1 cellular context compared by ENCODE assay signal in the genomic region with DNA sequence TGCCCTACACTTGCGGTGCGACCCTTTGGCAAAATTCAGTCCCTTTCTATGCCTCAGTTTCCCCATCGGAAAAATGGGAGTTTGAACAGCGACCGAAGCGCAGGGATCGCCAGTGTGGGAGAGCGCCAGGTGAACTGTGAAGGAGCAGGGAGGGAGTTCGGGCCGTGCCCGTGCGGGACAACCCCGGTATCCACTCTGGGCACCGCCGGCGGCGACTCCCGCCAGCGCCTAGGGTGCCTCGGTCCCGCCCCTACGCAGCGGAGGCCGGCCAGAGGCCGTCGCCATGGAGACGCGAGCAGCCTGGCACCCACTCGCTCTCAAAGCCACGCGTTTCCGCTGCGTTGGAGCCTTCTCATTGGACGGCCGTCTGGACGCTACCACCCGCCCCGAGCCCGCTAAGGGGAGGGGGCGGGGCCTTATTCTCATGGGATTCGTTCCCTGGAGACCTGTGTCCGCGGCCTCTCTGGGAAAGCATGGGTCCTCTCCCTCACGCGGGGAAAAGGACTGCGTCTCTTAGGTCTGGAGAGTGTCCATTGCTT.
TF ChIP-seq lines count a peak whose summit lies in the region.

No MANE protein-coding gene starts in this region.

TF ChIP-seq in K562, 482 proteins besides CTCF, POLR2A, EP300 and RAD21 (continued from another document and continues in another):
- TF ChIP-seq, protein P1, sequence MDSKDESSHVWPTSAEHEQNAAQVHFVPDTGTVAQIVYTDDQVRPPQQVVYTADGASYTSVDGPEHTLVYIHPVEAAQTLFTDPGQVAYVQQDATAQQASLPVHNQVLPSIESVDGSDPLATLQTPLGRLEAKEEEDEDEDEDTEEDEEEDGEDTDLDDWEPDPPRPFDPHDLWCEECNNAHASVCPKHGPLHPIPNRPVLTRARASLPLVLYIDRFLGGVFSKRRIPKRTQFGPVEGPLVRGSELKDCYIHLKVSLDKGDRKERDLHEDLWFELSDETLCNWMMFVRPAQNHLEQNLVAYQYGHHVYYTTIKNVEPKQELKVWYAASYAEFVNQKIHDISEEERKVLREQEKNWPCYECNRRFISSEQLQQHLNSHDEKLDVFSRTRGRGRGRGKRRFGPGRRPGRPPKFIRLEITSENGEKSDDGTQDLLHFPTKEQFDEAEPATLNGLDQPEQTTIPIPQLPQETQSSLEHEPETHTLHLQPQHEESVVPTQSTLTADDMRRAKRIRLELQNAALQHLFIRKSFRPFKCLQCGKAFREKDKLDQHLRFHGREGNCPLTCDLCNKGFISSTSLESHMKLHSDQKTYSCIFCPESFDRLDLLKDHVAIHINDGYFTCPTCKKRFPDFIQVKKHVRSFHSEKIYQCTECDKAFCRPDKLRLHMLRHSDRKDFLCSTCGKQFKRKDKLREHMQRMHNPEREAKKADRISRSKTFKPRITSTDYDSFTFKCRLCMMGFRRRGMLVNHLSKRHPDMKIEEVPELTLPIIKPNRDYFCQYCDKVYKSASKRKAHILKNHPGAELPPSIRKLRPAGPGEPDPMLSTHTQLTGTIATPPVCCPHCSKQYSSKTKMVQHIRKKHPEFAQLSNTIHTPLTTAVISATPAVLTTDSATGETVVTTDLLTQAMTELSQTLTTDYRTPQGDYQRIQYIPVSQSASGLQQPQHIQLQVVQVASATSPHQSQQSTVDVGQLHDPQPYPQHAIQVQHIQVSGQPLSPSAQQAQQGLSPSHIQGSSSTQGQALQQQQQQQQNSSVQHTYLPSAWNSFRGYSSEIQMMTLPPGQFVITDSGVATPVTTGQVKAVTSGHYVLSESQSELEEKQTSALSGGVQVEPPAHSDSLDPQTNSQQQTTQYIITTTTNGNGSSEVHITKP (IDR thresholded peaks at IDR 0.05; ENCODE audit: partially characterized antibody): peak; percentile 99
- no peak for TF ChIP-seq SAFB2 (IDR thresholded peaks at IDR 0.05; ENCODE audit: borderline replicate concordance, low read depth, low read length, severe bottlenecking)
- TF ChIP-seq, protein P2, sequence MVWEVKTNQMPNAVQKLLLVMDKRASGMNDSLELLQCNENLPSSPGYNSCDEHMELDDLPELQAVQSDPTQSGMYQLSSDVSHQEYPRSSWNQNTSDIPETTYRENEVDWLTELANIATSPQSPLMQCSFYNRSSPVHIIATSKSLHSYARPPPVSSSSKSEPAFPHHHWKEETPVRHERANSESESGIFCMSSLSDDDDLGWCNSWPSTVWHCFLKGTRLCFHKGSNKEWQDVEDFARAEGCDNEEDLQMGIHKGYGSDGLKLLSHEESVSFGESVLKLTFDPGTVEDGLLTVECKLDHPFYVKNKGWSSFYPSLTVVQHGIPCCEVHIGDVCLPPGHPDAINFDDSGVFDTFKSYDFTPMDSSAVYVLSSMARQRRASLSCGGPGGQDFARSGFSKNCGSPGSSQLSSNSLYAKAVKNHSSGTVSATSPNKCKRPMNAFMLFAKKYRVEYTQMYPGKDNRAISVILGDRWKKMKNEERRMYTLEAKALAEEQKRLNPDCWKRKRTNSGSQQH (CRISPR knock-in tag; IDR thresholded peaks at IDR 0.05): no peak
- TF ChIP-seq NFXL1 (CRISPR knock-in tag; IDR thresholded peaks at IDR 0.05): no peak
- TF ChIP-seq WHSC1 (IDR thresholded peaks at IDR 0.05; ENCODE audit: low read length): no peak
- TF ChIP-seq EWSR1 (IDR thresholded peaks at IDR 0.05; ENCODE audit: borderline replicate concordance, low read depth, partially characterized antibody): no peak
- no peak for TF ChIP-seq TEAD4 (IDR thresholded peaks at IDR 0.05; ENCODE audit: low read length)
- no peak for TF ChIP-seq TEAD4 (CRISPR knock-in tag; IDR thresholded peaks at IDR 0.05; ENCODE audit: borderline replicate concordance)
- no peak for TF ChIP-seq STAT5B (CRISPR knock-in tag; IDR thresholded peaks at IDR 0.05)
- 0 out of 2 replicates have a peak, but pooled peaks have one; percentile 24 for TF ChIP-seq POLR2H (tag; IDR thresholded peaks at IDR 0.05; ENCODE audit: low read depth)
- no peak for TF ChIP-seq ZNF830 (CRISPR knock-in tag; IDR thresholded peaks at IDR 0.05)
- no peak for TF ChIP-seq ZNF75A (CRISPR knock-in tag; IDR thresholded peaks at IDR 0.05)
- peak; percentile 37; the same call in 1 of the 2 replicates for TF ChIP-seq SMARCE1 (IDR thresholded peaks at IDR 0.05)
- no peak for TF ChIP-seq ZNF133 (CRISPR knock-in tag; IDR thresholded peaks at IDR 0.05)
- TF ChIP-seq ADNP (tag; IDR thresholded peaks at IDR 0.05): no peak
- TF ChIP-seq, protein P3, sequence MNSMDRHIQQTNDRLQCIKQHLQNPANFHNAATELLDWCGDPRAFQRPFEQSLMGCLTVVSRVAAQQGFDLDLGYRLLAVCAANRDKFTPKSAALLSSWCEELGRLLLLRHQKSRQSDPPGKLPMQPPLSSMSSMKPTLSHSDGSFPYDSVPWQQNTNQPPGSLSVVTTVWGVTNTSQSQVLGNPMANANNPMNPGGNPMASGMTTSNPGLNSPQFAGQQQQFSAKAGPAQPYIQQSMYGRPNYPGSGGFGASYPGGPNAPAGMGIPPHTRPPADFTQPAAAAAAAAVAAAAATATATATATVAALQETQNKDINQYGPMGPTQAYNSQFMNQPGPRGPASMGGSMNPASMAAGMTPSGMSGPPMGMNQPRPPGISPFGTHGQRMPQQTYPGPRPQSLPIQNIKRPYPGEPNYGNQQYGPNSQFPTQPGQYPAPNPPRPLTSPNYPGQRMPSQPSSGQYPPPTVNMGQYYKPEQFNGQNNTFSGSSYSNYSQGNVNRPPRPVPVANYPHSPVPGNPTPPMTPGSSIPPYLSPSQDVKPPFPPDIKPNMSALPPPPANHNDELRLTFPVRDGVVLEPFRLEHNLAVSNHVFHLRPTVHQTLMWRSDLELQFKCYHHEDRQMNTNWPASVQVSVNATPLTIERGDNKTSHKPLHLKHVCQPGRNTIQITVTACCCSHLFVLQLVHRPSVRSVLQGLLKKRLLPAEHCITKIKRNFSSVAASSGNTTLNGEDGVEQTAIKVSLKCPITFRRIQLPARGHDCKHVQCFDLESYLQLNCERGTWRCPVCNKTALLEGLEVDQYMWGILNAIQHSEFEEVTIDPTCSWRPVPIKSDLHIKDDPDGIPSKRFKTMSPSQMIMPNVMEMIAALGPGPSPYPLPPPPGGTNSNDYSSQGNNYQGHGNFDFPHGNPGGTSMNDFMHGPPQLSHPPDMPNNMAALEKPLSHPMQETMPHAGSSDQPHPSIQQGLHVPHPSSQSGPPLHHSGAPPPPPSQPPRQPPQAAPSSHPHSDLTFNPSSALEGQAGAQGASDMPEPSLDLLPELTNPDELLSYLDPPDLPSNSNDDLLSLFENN (IDR thresholded peaks at IDR 0.05; ENCODE audit: low read depth in 2 of 2, low read length in 2 of 2): no peak
- no peak for TF ChIP-seq SREBF1 (IDR thresholded peaks at IDR 0.05; ENCODE audit: borderline replicate concordance, low read depth, low read length)
- TF ChIP-seq, protein P4, sequence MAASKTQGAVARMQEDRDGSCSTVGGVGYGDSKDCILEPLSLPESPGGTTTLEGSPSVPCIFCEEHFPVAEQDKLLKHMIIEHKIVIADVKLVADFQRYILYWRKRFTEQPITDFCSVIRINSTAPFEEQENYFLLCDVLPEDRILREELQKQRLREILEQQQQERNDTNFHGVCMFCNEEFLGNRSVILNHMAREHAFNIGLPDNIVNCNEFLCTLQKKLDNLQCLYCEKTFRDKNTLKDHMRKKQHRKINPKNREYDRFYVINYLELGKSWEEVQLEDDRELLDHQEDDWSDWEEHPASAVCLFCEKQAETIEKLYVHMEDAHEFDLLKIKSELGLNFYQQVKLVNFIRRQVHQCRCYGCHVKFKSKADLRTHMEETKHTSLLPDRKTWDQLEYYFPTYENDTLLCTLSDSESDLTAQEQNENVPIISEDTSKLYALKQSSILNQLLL (CRISPR knock-in tag; IDR thresholded peaks at IDR 0.05; ENCODE audit: borderline replicate concordance): no peak
- no peak for TF ChIP-seq HNRNPK (IDR thresholded peaks at IDR 0.05; ENCODE audit: low read depth, low read length, poor library complexity, severe bottlenecking)
- TF ChIP-seq ILF3 (IDR thresholded peaks at IDR 0.05; ENCODE audit: borderline replicate concordance): no peak
- TF ChIP-seq, protein P5, sequence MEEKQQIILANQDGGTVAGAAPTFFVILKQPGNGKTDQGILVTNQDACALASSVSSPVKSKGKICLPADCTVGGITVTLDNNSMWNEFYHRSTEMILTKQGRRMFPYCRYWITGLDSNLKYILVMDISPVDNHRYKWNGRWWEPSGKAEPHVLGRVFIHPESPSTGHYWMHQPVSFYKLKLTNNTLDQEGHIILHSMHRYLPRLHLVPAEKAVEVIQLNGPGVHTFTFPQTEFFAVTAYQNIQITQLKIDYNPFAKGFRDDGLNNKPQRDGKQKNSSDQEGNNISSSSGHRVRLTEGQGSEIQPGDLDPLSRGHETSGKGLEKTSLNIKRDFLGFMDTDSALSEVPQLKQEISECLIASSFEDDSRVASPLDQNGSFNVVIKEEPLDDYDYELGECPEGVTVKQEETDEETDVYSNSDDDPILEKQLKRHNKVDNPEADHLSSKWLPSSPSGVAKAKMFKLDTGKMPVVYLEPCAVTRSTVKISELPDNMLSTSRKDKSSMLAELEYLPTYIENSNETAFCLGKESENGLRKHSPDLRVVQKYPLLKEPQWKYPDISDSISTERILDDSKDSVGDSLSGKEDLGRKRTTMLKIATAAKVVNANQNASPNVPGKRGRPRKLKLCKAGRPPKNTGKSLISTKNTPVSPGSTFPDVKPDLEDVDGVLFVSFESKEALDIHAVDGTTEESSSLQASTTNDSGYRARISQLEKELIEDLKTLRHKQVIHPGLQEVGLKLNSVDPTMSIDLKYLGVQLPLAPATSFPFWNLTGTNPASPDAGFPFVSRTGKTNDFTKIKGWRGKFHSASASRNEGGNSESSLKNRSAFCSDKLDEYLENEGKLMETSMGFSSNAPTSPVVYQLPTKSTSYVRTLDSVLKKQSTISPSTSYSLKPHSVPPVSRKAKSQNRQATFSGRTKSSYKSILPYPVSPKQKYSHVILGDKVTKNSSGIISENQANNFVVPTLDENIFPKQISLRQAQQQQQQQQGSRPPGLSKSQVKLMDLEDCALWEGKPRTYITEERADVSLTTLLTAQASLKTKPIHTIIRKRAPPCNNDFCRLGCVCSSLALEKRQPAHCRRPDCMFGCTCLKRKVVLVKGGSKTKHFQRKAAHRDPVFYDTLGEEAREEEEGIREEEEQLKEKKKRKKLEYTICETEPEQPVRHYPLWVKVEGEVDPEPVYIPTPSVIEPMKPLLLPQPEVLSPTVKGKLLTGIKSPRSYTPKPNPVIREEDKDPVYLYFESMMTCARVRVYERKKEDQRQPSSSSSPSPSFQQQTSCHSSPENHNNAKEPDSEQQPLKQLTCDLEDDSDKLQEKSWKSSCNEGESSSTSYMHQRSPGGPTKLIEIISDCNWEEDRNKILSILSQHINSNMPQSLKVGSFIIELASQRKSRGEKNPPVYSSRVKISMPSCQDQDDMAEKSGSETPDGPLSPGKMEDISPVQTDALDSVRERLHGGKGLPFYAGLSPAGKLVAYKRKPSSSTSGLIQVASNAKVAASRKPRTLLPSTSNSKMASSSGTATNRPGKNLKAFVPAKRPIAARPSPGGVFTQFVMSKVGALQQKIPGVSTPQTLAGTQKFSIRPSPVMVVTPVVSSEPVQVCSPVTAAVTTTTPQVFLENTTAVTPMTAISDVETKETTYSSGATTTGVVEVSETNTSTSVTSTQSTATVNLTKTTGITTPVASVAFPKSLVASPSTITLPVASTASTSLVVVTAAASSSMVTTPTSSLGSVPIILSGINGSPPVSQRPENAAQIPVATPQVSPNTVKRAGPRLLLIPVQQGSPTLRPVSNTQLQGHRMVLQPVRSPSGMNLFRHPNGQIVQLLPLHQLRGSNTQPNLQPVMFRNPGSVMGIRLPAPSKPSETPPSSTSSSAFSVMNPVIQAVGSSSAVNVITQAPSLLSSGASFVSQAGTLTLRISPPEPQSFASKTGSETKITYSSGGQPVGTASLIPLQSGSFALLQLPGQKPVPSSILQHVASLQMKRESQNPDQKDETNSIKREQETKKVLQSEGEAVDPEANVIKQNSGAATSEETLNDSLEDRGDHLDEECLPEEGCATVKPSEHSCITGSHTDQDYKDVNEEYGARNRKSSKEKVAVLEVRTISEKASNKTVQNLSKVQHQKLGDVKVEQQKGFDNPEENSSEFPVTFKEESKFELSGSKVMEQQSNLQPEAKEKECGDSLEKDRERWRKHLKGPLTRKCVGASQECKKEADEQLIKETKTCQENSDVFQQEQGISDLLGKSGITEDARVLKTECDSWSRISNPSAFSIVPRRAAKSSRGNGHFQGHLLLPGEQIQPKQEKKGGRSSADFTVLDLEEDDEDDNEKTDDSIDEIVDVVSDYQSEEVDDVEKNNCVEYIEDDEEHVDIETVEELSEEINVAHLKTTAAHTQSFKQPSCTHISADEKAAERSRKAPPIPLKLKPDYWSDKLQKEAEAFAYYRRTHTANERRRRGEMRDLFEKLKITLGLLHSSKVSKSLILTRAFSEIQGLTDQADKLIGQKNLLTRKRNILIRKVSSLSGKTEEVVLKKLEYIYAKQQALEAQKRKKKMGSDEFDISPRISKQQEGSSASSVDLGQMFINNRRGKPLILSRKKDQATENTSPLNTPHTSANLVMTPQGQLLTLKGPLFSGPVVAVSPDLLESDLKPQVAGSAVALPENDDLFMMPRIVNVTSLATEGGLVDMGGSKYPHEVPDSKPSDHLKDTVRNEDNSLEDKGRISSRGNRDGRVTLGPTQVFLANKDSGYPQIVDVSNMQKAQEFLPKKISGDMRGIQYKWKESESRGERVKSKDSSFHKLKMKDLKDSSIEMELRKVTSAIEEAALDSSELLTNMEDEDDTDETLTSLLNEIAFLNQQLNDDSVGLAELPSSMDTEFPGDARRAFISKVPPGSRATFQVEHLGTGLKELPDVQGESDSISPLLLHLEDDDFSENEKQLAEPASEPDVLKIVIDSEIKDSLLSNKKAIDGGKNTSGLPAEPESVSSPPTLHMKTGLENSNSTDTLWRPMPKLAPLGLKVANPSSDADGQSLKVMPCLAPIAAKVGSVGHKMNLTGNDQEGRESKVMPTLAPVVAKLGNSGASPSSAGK (IDR thresholded peaks at IDR 0.05): no peak
- TF ChIP-seq, protein P6, sequence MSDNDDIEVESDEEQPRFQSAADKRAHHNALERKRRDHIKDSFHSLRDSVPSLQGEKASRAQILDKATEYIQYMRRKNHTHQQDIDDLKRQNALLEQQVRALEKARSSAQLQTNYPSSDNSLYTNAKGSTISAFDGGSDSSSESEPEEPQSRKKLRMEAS (CRISPR knock-in tag; IDR thresholded peaks at IDR 0.05): no peak; the same call in 1 of the 2 replicates
- peak; percentile 99 for TF ChIP-seq ATF7 (IDR thresholded peaks at IDR 0.05)
- TF ChIP-seq, protein P7, sequence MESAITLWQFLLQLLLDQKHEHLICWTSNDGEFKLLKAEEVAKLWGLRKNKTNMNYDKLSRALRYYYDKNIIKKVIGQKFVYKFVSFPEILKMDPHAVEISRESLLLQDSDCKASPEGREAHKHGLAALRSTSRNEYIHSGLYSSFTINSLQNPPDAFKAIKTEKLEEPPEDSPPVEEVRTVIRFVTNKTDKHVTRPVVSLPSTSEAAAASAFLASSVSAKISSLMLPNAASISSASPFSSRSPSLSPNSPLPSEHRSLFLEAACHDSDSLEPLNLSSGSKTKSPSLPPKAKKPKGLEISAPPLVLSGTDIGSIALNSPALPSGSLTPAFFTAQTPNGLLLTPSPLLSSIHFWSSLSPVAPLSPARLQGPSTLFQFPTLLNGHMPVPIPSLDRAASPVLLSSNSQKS (CRISPR knock-in tag; IDR thresholded peaks at IDR 0.05): no peak
- TF ChIP-seq SMAD3 (CRISPR knock-in tag; conservative IDR thresholded peaks at IDR 0.05): no peak
- TF ChIP-seq CHCHD3 (CRISPR knock-in tag; IDR thresholded peaks at IDR 0.05): no peak
- no peak for TF ChIP-seq PRMT5 (CRISPR knock-in tag; IDR thresholded peaks at IDR 0.05)
- TF ChIP-seq ZNF175 (CRISPR knock-in tag; IDR thresholded peaks at IDR 0.05; ENCODE audit: low read depth): no peak
- no peak for TF ChIP-seq RBM14 (IDR thresholded peaks at IDR 0.05; ENCODE audit: borderline replicate concordance, insufficient read depth, low read depth, low read length)
- TF ChIP-seq PTRF (tag; IDR thresholded peaks at IDR 0.05): no peak
- peak; percentile 46 for TF ChIP-seq CHD1 (IDR thresholded peaks at IDR 0.05; ENCODE audit: low read length)
- no peak for TF ChIP-seq RAD51 (IDR thresholded peaks at IDR 0.05; ENCODE audit: borderline replicate concordance, low read depth)
- TF ChIP-seq SMC3 (conservative IDR thresholded peaks at IDR 0.05; ENCODE audit: insufficient read depth, low read depth, low read length): no peak
- no peak for TF ChIP-seq FOXJ2 (tag; IDR thresholded peaks at IDR 0.05)
- TF ChIP-seq RBM17 (IDR thresholded peaks at IDR 0.05; ENCODE audit: borderline replicate concordance, low read depth, low read length): no peak
- TF ChIP-seq ZC3H8 (IDR thresholded peaks at IDR 0.05): no peak
